ENCODE assay signal across 8 cellular contexts in genomic region chr7:108114117-108114841, GRCh38. TPM values are rescaled to one million over a fixed set of nuclear protein-coding genes. Genes with fewer than 3 reads are reported as not detected.
A peak's percentile ranks its signal among the peaks of the same experiment; 100 is the strongest.
DNase-seq lines count a peak whose midpoint lies in the region; ATAC-seq and TF ChIP-seq lines count a peak whose summit lies in the region.

No MANE protein-coding gene starts in this region.

- H3K27me3 ChIP-seq in CD4-positive, alpha-beta T cell (ENCODE audit: control insufficient read depth, insufficient read depth, low read length): no peaks in the 10 kb centered on the region
- H3K27me3 ChIP-seq in CD8-positive, alpha-beta memory T cell (ENCODE audit: insufficient read depth, low read length, poor library complexity, severe bottlenecking): no peaks in the 10 kb centered on the region

- H3K4me3 Mint-ChIP-seq in CD4-positive, alpha-beta T cell: no peak overlapping the region
- H3K4me3 Mint-ChIP-seq in CD8-positive, alpha-beta memory T cell: no peak overlapping the region

- intact Hi-C loops in CD4-positive, alpha-beta T cell (cut with DNase I, micrococcal nuclease): loop anchor here in 1 of 2 experiments (2.0 kb wide), 1 partner anchor 35 kb away; no protein-coding TSS in a partner anchor

- H3K4me3 ChIP-seq in CD8-positive, alpha-beta memory T cell (ENCODE audit: low read length): no peak overlapping the region

- no peaks in the 10 kb centered on the region for H3K4me1 ChIP-seq in CD8-positive, alpha-beta memory T cell (ENCODE audit: insufficient read depth, low read length)

- TF ChIP-seq CTCF in CD4-positive, alpha-beta T cell (IDR thresholded peaks at IDR 0.05): peak; percentile 41

- H3K27ac Mint-ChIP-seq in CD4-positive, alpha-beta T cell: no peak overlapping the region
- H3K27ac Mint-ChIP-seq in CD8-positive, alpha-beta memory T cell: no peak overlapping the region

- no peak for ATAC-seq in CD4-positive, alpha-beta T cell (ENCODE audit: poor library complexity)
- peak; percentile 75 for ATAC-seq in GM18858 (IDR thresholded peaks at IDR 0.05; ENCODE audit: unreplicated experiment)
- peak; percentile 66 for ATAC-seq in HG03159 (IDR thresholded peaks at IDR 0.05; ENCODE audit: unreplicated experiment)

- no peaks in the 10 kb centered on the region for H3K4me1 Mint-ChIP-seq in CD4-positive, alpha-beta T cell (ENCODE audit: low read depth)
- no peaks in the 10 kb centered on the region for H3K4me1 Mint-ChIP-seq in CD8-positive, alpha-beta memory T cell

- no peak for DNase-seq in CD4-positive, alpha-beta T cell
- DNase-seq in SW480 (ENCODE audit: low spot score) (peak; percentile 23), left kidney (ENCODE audit: low read depth, low spot score) (peak; percentile 28), NCI-H226 (no peak), GF-D8 (lab: John Stamatoyannopoulos, UW) (no peak)
- DNase-seq in CD8-positive, alpha-beta memory T cell: no peak

- H3K9me3 ChIP-seq in CD4-positive, alpha-beta T cell (ENCODE audit: control insufficient read depth, low read length): no peaks in the 10 kb centered on the region
- H3K9me3 ChIP-seq in CD8-positive, alpha-beta memory T cell (ENCODE audit: low read length): no peaks in the 10 kb centered on the region

- no peaks in the 10 kb centered on the region for H3K27me3 Mint-ChIP-seq in CD4-positive, alpha-beta T cell
- H3K27me3 Mint-ChIP-seq in CD8-positive, alpha-beta memory T cell: peaks cover 3% of the 10 kb centered on the region in 2 donors

- H3K36me3 ChIP-seq in CD8-positive, alpha-beta memory T cell (ENCODE audit: insufficient read depth, low read length): no peaks in the 10 kb centered on the region

- H3K27ac ChIP-seq in CD4-positive, alpha-beta T cell (ENCODE audit: low read depth, low read length): no peak overlapping the region
- no peak overlapping the region for H3K27ac ChIP-seq in CD8-positive, alpha-beta memory T cell (ENCODE audit: low read depth, low read length)

- CTCF ChIA-PET in CD4-positive, alpha-beta T cell (lab: Charles Lee): interaction anchor here (0.5 to 0.6 kb wide), 2 partner anchors 128 to 626 kb away, joined by 3 read pairs; no protein-coding TSS in a partner anchor
- CTCF ChIA-PET in CD8-positive, alpha-beta memory T cell (lab: Charles Lee): interaction anchor here (1.0 kb wide), 1 partner anchor 30 kb away, joined by 3 read pairs; no protein-coding TSS in a partner anchor

- H3K36me3 Mint-ChIP-seq in CD4-positive, alpha-beta T cell (ENCODE audit: low read depth): no peaks in the 10 kb centered on the region
- H3K36me3 Mint-ChIP-seq in CD8-positive, alpha-beta memory T cell: no peaks in the 10 kb centered on the region

- H3K9me3 Mint-ChIP-seq in CD4-positive, alpha-beta T cell: no peaks in the 10 kb centered on the region
- H3K9me3 Mint-ChIP-seq in CD8-positive, alpha-beta memory T cell: no peaks in the 10 kb centered on the region

- POLR2A ChIA-PET in CD4-positive, alpha-beta T cell (lab: Charles Lee): no interaction called here
- POLR2A ChIA-PET in CD8-positive, alpha-beta memory T cell (lab: Charles Lee): no interaction called here

RNA-seq across cellular contexts. Expression of gene LAMB4, which starts 15.9 kb away (rescaled TPM):
- total RNA-seq in CD4-positive, alpha-beta T cell: under 1 TPM; 0.08 to 0.11 TPM
- total RNA-seq in CD8-positive, alpha-beta memory T cell: not detected
- not detected for polyA plus RNA-seq in CD8-positive, alpha-beta memory T cell

Comparison
In these comparisons a context has a peak if more than half of its experiments do, and no peak if none do; other contexts are left out.
1. DNase-seq: peak in SW480 (single experiment) and left kidney (single experiment); none in CD4-positive, alpha-beta T cell (0 of 10), NCI-H226 (single experiment), CD8-positive, alpha-beta memory T cell (0 of 5) and GF-D8 (single experiment).